Comparison of ENCODE assay signal across 8 cellular contexts in genomic region chr3:129183569-129184395, GRCh38. TPM values are rescaled to one million over a fixed set of nuclear protein-coding genes. Genes with fewer than 3 reads are reported as not detected.
DNase-seq lines count a peak whose midpoint lies in the region; ATAC-seq and TF ChIP-seq lines count a peak whose summit lies in the region.

Gene CNBP, minus strand, starts transcription at chr3:129183896. Its CDS starts 12,139 bp downstream, at chr3:129171757.

- DNase-seq in AG04449 (ENCODE audit: low read depth, low spot score): peak; percentile 46
- peak; percentile 96 for DNase-seq in NCI-H2227 (lab: John Stamatoyannopoulos, UW; ENCODE audit: unreplicated experiment)
- DNase-seq in WERI-Rb-1: peak; percentile 89
- peak; percentile 93 to 95 for DNase-seq in breast epithelium (ENCODE audit: low spot score in 2 of 2)

- CTCF ChIA-PET in AG04449 (lab: Yijun Ruan, JAX): interaction anchor here (1.0 to 6.3 kb wide), 2 partner anchors 11 to 62 kb away, joined by 3 to 48 read pairs; no protein-coding TSS in a partner anchor

- TF ChIP-seq CTCF in AG04449 (IDR thresholded peaks at IDR 0.05; ENCODE audit: insufficient read depth, low read length, missing control alignments): no peak
- TF ChIP-seq CTCF in WERI-Rb-1 (IDR thresholded peaks at IDR 0.05; ENCODE audit: low read depth, low read length): no peak
- TF ChIP-seq CTCF in breast epithelium (IDR thresholded peaks at IDR 0.05): peak in 1 of 3 donors; percentile 20

- TF ChIP-seq POLR2A in breast epithelium (IDR thresholded peaks at IDR 0.05): peak; percentile 94

- POLR2A ChIA-PET in AG04449 (lab: Yijun Ruan, JAX): interaction anchor here (0.6 to 1.6 kb wide), 10 partner anchors 12 to 69 kb away, joined by 3 to 6 read pairs (median 4); partner anchors contain the start of genes COPG1 and RAB43

- peaks cover 38% of the 10 kb centered on the region for H3K36me3 ChIP-seq in WERI-Rb-1
- no peaks in the 10 kb centered on the region for H3K36me3 ChIP-seq in breast epithelium
- H3K36me3 ChIP-seq in iPS-20b (ENCODE audit: insufficient read depth, low read depth, low read length): peaks cover 21% of the 10 kb centered on the region

- peak within 1 kb of the TSS; percentile 99 for H3K9ac ChIP-seq in iPS-20b (ENCODE audit: low read depth, low read length)

- no peaks in the 10 kb centered on the region for H3K9me3 ChIP-seq in WERI-Rb-1 (ENCODE audit: severe bottlenecking)
- no peaks in the 10 kb centered on the region for H3K9me3 ChIP-seq in breast epithelium
- H3K9me3 ChIP-seq in iPS-20b (ENCODE audit: insufficient read depth, low read depth, low read length): no peaks in the 10 kb centered on the region

- H3K27me3 ChIP-seq in WERI-Rb-1 (ENCODE audit: insufficient read depth, low read depth, severe bottlenecking) (no peaks in the 10 kb centered on the region), breast epithelium (no peaks in the 10 kb centered on the region), iPS-20b (ENCODE audit: insufficient read depth, low read length) (no peaks in the 10 kb centered on the region)

- ATAC-seq in GM18907 (IDR thresholded peaks at IDR 0.05; ENCODE audit: unreplicated experiment): peak; percentile 91
- ATAC-seq in HG03139 (IDR thresholded peaks at IDR 0.05; ENCODE audit: unreplicated experiment): peak; percentile 93

- intact Hi-C loops in breast epithelium (cut with DNase I; ENCODE audit: low total_unique reads): no loop called here

- H3K27ac ChIP-seq in WERI-Rb-1: peak within 1 kb of the TSS; percentile 99
- peak within 1 kb of the TSS; percentile 96 to 100 for H3K27ac ChIP-seq in breast epithelium
- peak within 1 kb of the TSS; percentile 99 for H3K27ac ChIP-seq in iPS-20b (ENCODE audit: low read length)
- peak within 1 kb of the TSS; percentile 82 to 100 (median 98) for H3K27ac ChIP-seq in skin epidermis

- H3K4me3 ChIP-seq in AG04449 (ENCODE audit: low read depth, low read length) (peak within 1 kb of the TSS; percentile 96), WERI-Rb-1 (ENCODE audit: low read depth, low read length) (peak within 1 kb of the TSS; percentile 90), breast epithelium (peak within 1 kb of the TSS; percentile 94 to 100 (median 96)), iPS-20b (ENCODE audit: low read length) (peak within 1 kb of the TSS; percentile 81), skin epidermis (peak within 1 kb of the TSS; percentile 57 to 99 (median 78))

- peaks cover 0 to 12% of the 10 kb centered on the region in 2 donors for H3K4me1 ChIP-seq in breast epithelium
- H3K4me1 ChIP-seq in iPS-20b (ENCODE audit: insufficient read depth, low read length): peaks cover 5% of the 10 kb centered on the region; the same call in 1 of the 2 replicates

RNA-seq across cellular contexts. Expression of gene CNBP, which starts in this region (rescaled TPM):
- 100 to 1,000 TPM; 384 to 521 (median 495) TPM for total RNA-seq in breast epithelium

Comparison
In these comparisons a context has a peak if more than half of its experiments do, and no peak if none do; other contexts are left out.
1. Peak in every context shown above with its lines: DNase-seq, ATAC-seq, H3K4me3 ChIP-seq and H3K27ac ChIP-seq.
2. DNase-seq: peak in every context shown above with its lines; median percentile 96 in NCI-H2227; 94 in breast epithelium; 89 in WERI-Rb-1; 46 in AG04449.